ENCODE assay signal across 1 cellular context in genomic region chr4:48340905-48341775, GRCh38.
TF ChIP-seq lines count a peak whose summit lies in the region.

TSS of gene SLAIN2 (plus strand) at chr4:48341529. CDS start at chr4:48341740, 211 bp downstream.

TF ChIP-seq in HepG2, 621 proteins besides CTCF, POLR2A, EP300 and RAD21 (continued from another document and continues in another):
- TF ChIP-seq, protein P1, sequence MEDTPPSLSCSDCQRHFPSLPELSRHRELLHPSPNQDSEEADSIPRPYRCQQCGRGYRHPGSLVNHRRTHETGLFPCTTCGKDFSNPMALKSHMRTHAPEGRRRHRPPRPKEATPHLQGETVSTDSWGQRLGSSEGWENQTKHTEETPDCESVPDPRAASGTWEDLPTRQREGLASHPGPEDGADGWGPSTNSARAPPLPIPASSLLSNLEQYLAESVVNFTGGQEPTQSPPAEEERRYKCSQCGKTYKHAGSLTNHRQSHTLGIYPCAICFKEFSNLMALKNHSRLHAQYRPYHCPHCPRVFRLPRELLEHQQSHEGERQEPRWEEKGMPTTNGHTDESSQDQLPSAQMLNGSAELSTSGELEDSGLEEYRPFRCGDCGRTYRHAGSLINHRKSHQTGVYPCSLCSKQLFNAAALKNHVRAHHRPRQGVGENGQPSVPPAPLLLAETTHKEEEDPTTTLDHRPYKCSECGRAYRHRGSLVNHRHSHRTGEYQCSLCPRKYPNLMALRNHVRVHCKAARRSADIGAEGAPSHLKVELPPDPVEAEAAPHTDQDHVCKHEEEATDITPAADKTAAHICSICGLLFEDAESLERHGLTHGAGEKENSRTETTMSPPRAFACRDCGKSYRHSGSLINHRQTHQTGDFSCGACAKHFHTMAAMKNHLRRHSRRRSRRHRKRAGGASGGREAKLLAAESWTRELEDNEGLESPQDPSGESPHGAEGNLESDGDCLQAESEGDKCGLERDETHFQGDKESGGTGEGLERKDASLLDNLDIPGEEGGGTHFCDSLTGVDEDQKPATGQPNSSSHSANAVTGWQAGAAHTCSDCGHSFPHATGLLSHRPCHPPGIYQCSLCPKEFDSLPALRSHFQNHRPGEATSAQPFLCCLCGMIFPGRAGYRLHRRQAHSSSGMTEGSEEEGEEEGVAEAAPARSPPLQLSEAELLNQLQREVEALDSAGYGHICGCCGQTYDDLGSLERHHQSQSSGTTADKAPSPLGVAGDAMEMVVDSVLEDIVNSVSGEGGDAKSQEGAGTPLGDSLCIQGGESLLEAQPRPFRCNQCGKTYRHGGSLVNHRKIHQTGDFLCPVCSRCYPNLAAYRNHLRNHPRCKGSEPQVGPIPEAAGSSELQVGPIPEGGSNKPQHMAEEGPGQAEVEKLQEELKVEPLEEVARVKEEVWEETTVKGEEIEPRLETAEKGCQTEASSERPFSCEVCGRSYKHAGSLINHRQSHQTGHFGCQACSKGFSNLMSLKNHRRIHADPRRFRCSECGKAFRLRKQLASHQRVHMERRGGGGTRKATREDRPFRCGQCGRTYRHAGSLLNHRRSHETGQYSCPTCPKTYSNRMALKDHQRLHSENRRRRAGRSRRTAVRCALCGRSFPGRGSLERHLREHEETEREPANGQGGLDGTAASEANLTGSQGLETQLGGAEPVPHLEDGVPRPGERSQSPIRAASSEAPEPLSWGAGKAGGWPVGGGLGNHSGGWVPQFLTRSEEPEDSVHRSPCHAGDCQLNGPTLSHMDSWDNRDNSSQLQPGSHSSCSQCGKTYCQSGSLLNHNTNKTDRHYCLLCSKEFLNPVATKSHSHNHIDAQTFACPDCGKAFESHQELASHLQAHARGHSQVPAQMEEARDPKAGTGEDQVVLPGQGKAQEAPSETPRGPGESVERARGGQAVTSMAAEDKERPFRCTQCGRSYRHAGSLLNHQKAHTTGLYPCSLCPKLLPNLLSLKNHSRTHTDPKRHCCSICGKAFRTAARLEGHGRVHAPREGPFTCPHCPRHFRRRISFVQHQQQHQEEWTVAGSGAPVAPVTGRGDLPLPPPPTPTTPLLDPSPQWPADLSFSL (CRISPR knock-in tag; IDR thresholded peaks at IDR 0.05) = no peak
- TF ChIP-seq, protein P2, sequence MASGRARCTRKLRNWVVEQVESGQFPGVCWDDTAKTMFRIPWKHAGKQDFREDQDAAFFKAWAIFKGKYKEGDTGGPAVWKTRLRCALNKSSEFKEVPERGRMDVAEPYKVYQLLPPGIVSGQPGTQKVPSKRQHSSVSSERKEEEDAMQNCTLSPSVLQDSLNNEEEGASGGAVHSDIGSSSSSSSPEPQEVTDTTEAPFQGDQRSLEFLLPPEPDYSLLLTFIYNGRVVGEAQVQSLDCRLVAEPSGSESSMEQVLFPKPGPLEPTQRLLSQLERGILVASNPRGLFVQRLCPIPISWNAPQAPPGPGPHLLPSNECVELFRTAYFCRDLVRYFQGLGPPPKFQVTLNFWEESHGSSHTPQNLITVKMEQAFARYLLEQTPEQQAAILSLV (CRISPR knock-in tag; IDR thresholded peaks at IDR 0.05; ENCODE audit: borderline replicate concordance) = no peak
- 0 out of 2 replicates have a peak, but pooled peaks have one; percentile 56 for TF ChIP-seq NFKBIZ (CRISPR knock-in tag; IDR thresholded peaks at IDR 0.05)
- TF ChIP-seq ZNF180 (CRISPR knock-in tag; IDR thresholded peaks at IDR 0.05; ENCODE audit: borderline replicate concordance, low read depth) = no peak
- TF ChIP-seq, protein P3, sequence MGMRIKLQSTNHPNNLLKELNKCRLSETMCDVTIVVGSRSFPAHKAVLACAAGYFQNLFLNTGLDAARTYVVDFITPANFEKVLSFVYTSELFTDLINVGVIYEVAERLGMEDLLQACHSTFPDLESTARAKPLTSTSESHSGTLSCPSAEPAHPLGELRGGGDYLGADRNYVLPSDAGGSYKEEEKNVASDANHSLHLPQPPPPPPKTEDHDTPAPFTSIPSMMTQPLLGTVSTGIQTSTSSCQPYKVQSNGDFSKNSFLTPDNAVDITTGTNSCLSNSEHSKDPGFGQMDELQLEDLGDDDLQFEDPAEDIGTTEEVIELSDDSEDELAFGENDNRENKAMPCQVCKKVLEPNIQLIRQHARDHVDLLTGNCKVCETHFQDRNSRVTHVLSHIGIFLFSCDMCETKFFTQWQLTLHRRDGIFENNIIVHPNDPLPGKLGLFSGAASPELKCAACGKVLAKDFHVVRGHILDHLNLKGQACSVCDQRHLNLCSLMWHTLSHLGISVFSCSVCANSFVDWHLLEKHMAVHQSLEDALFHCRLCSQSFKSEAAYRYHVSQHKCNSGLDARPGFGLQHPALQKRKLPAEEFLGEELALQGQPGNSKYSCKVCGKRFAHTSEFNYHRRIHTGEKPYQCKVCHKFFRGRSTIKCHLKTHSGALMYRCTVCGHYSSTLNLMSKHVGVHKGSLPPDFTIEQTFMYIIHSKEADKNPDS (CRISPR knock-in tag; IDR thresholded peaks at IDR 0.05) = no peak
- TF ChIP-seq ZNF333 (CRISPR knock-in tag; IDR thresholded peaks at IDR 0.05; ENCODE audit: borderline replicate concordance) = no peak
- TF ChIP-seq, protein P4, sequence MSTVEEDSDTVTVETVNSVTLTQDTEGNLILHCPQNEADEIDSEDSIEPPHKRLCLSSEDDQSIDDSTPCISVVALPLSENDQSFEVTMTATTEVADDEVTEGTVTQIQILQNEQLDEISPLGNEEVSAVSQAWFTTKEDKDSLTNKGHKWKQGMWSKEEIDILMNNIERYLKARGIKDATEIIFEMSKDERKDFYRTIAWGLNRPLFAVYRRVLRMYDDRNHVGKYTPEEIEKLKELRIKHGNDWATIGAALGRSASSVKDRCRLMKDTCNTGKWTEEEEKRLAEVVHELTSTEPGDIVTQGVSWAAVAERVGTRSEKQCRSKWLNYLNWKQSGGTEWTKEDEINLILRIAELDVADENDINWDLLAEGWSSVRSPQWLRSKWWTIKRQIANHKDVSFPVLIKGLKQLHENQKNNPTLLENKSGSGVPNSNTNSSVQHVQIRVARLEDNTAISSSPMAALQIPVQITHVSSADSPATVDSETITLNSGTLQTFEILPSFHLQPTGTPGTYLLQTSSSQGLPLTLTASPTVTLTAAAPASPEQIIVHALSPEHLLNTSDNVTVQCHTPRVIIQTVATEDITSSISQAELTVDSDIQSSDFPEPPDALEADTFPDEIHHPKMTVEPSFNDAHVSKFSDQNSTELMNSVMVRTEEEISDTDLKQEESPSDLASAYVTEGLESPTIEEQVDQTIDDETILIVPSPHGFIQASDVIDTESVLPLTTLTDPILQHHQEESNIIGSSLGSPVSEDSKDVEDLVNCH (CRISPR knock-in tag; IDR thresholded peaks at IDR 0.05) = no peak
- no peak for TF ChIP-seq ZNF292 (CRISPR knock-in tag; IDR thresholded peaks at IDR 0.05; ENCODE audit: borderline replicate concordance, low read depth)
- peak; percentile 59 for TF ChIP-seq HDAC2 (CRISPR knock-in tag; IDR thresholded peaks at IDR 0.05)
- no peak for TF ChIP-seq PTBP1 (IDR thresholded peaks at IDR 0.05; ENCODE audit: low read depth, low read length, poor library complexity, severe bottlenecking)
- TF ChIP-seq ZBTB1 (CRISPR knock-in tag; IDR thresholded peaks at IDR 0.05; ENCODE audit: borderline replicate concordance) = no peak
- no peak for TF ChIP-seq NCOA1 (CRISPR knock-in tag; IDR thresholded peaks at IDR 0.05)
- peak; percentile 37; the same call in 1 of the 2 replicates for TF ChIP-seq ATF7-NPFF (CRISPR knock-in tag; IDR thresholded peaks at IDR 0.05; ENCODE audit: low read depth)
- no peak for TF ChIP-seq NRL (CRISPR knock-in tag; IDR thresholded peaks at IDR 0.05; ENCODE audit: borderline replicate concordance)
- no peak for TF ChIP-seq ZBTB44 (CRISPR knock-in tag; IDR thresholded peaks at IDR 0.05)
- TF ChIP-seq ZNF121 (CRISPR knock-in tag; IDR thresholded peaks at IDR 0.05) = no peak
- TF ChIP-seq PHF8 (CRISPR knock-in tag; IDR thresholded peaks at IDR 0.05) = peak; percentile 92
- no peak for TF ChIP-seq ZNF615 (CRISPR knock-in tag; IDR thresholded peaks at IDR 0.05; ENCODE audit: borderline replicate concordance)
- TF ChIP-seq ZNF784 (CRISPR knock-in tag; IDR thresholded peaks at IDR 0.05; ENCODE audit: borderline replicate concordance) = no peak
- no peak; the same call in 1 of the 2 replicates for TF ChIP-seq ZSCAN22 (CRISPR knock-in tag; IDR thresholded peaks at IDR 0.05)
- TF ChIP-seq SRF (IDR thresholded peaks at IDR 0.05; ENCODE audit: low read depth, low read length) = peak; percentile 41; the same call in 1 of the 2 replicates
- TF ChIP-seq SMAD9 (CRISPR knock-in tag; IDR thresholded peaks at IDR 0.05) = no peak
- TF ChIP-seq TBX3 (IDR thresholded peaks at IDR 0.05; ENCODE audit: borderline replicate concordance) = no peak
- peak; percentile 23; the same call in 1 of the 2 replicates for TF ChIP-seq ZNF264 (CRISPR knock-in tag; IDR thresholded peaks at IDR 0.05)
- TF ChIP-seq, protein P5, sequence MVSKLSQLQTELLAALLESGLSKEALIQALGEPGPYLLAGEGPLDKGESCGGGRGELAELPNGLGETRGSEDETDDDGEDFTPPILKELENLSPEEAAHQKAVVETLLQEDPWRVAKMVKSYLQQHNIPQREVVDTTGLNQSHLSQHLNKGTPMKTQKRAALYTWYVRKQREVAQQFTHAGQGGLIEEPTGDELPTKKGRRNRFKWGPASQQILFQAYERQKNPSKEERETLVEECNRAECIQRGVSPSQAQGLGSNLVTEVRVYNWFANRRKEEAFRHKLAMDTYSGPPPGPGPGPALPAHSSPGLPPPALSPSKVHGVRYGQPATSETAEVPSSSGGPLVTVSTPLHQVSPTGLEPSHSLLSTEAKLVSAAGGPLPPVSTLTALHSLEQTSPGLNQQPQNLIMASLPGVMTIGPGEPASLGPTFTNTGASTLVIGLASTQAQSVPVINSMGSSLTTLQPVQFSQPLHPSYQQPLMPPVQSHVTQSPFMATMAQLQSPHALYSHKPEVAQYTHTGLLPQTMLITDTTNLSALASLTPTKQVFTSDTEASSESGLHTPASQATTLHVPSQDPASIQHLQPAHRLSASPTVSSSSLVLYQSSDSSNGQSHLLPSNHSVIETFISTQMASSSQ (IDR thresholded peaks at IDR 0.05; ENCODE audit: low read depth) = no peak
- TF ChIP-seq, protein P5 (CRISPR knock-in tag; IDR thresholded peaks at IDR 0.05; ENCODE audit: borderline replicate concordance) = peak; percentile 40; the same call in 1 of the 2 replicates
- TF ChIP-seq PBX2 (CRISPR knock-in tag; IDR thresholded peaks at IDR 0.05) = no peak
- TF ChIP-seq, protein P6, sequence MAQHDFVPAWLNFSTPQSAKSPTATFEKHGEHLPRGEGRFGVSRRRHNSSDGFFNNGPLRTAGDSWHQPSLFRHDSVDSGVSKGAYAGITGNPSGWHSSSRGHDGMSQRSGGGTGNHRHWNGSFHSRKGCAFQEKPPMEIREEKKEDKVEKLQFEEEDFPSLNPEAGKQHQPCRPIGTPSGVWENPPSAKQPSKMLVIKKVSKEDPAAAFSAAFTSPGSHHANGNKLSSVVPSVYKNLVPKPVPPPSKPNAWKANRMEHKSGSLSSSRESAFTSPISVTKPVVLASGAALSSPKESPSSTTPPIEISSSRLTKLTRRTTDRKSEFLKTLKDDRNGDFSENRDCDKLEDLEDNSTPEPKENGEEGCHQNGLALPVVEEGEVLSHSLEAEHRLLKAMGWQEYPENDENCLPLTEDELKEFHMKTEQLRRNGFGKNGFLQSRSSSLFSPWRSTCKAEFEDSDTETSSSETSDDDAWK (CRISPR knock-in tag; IDR thresholded peaks at IDR 0.05) = no peak
- TF ChIP-seq, protein P7, sequence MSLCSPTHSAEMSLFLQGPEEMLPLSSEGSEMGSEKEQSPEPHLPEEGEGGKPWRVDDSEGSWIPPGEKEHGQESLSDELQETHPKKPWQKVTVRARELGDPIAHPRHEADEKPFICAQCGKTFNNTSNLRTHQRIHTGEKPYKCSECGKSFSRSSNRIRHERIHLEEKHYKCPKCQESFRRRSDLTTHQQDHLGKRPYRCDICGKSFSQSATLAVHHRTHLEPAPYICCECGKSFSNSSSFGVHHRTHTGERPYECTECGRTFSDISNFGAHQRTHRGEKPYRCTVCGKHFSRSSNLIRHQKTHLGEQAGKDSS (CRISPR knock-in tag; IDR thresholded peaks at IDR 0.05; ENCODE audit: borderline replicate concordance, low read depth) = no peak
- no peak for TF ChIP-seq ZSCAN25 (CRISPR knock-in tag; IDR thresholded peaks at IDR 0.05)
- no peak for TF ChIP-seq ZNF747 (CRISPR knock-in tag; IDR thresholded peaks at IDR 0.05; ENCODE audit: borderline replicate concordance)
- TF ChIP-seq ONECUT2 (CRISPR knock-in tag; IDR thresholded peaks at IDR 0.05) = peak; percentile 30; the same call in 1 of the 2 replicates
- TF ChIP-seq NR2F1 (CRISPR knock-in tag; IDR thresholded peaks at IDR 0.05) = no peak
- no peak for TF ChIP-seq ZNF17 (CRISPR knock-in tag; IDR thresholded peaks at IDR 0.05)
- TF ChIP-seq KAT8 (CRISPR knock-in tag; IDR thresholded peaks at IDR 0.05) = peak; percentile 75
- peak; percentile 62 for TF ChIP-seq KMT2A (CRISPR knock-in tag; IDR thresholded peaks at IDR 0.05)
- no peak for TF ChIP-seq PAF1 (CRISPR knock-in tag; IDR thresholded peaks at IDR 0.05)
- TF ChIP-seq ZFP82 (CRISPR knock-in tag; IDR thresholded peaks at IDR 0.05; ENCODE audit: borderline replicate concordance) = no peak
